ENCODE assay signal across 17 cellular contexts in genomic region chr17:61678339-61678738, GRCh38.
"Had no signal": no experiment of that assay in that cellular context is flagged by ENCODE, and none has a peak within 500 bp of the region (broad histone marks: within the 10 kb centered on the region; RNA-seq: fewer than 3 reads in every experiment).

No MANE protein-coding gene starts in this region.

- H3K27ac ChIP-seq: left ventricle myocardium inferior, transverse colon, vagina had no signal

- ATAC-seq: activated T-cell treated with anti-CD3 and anti-CD28 coated beads, Interleukin-2, amount 50 U/mL, for 72 hours; natural killer cell; stimulated activated memory B cell treated with anti-CD40 and anti-IgM and Interleukin-4, amounts not matched to agents 10 μg/mL and 1 μg/mL and 100 μg/mL, for 72 hours had no signal

- H3K4me3 ChIP-seq: left ventricle myocardium inferior, transverse colon, vagina had no signal

- H3K27me3 ChIP-seq: transverse colon, vagina had no signal

- H3K4me1 ChIP-seq: left ventricle myocardium inferior, transverse colon, vagina had no signal

- H3K9me3 ChIP-seq: left ventricle myocardium inferior, transverse colon, vagina had no signal

- DNase-seq: activated CD4-positive, alpha-beta T cell treated with anti-CD3 and anti-CD28 coated beads, Interleukin-2, amount 10 ng/mL, durations not matched to agents 7 days and 5 days; activated CD8-positive, alpha-beta memory T cell treated with anti-CD3 and anti-CD28 coated beads, Interleukin-2, amount 50 U/mL, for 48 hours; activated gamma-delta T cell; activated T-cell treated with anti-CD3 and anti-CD28 coated beads, Interleukin-2, amount 50 U/mL, for 72 hours; amygdala; effector CD8-positive, alpha-beta T cell; foreskin fibroblast; glutamatergic neuron; hypothalamus; left ventricle myocardium inferior; natural killer cell; retina; stimulated activated CD4-positive, alpha-beta T cell treated with anti-CD3 and anti-CD28 coated beads, Interleukin-2, amount 100 ng/mL, for 48 hours; transverse colon had no signal

- H3K36me3 ChIP-seq: left ventricle myocardium inferior, transverse colon, vagina had no signal

- FAIRE-seq: endothelial cell of umbilical vein had no signal
